Comparison of ENCODE assay signal across 1 cellular context in the genomic region with DNA sequence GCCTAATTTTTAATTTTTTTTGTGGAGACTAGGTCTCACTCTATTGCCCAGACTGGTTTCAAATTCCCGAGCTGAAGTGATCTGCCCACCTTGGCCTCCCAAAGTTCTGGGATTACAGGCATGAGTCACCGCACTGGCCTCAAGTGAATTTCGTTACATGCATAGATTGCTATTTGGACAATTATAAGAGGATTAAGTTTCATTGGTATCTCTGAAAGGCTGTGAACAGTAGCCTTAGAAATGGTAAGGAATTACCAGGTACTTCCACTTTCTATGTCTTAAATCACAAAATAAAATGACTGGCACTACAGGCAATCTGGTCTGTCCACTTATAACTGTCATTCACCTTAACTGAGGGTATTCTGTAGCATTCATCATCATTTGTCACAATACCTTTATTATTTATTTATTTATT.
TF ChIP-seq lines count a peak whose summit lies in the region.

No MANE protein-coding gene starts in this region.

TF ChIP-seq in HEK293, 187 proteins besides CTCF, POLR2A, EP300 and RAD21 (continued from another document and continues in another):
- no peak for TF ChIP-seq ZNF280D (tag by site-specific recombination; IDR thresholded peaks at IDR 0.05)
- TF ChIP-seq, protein P1, sequence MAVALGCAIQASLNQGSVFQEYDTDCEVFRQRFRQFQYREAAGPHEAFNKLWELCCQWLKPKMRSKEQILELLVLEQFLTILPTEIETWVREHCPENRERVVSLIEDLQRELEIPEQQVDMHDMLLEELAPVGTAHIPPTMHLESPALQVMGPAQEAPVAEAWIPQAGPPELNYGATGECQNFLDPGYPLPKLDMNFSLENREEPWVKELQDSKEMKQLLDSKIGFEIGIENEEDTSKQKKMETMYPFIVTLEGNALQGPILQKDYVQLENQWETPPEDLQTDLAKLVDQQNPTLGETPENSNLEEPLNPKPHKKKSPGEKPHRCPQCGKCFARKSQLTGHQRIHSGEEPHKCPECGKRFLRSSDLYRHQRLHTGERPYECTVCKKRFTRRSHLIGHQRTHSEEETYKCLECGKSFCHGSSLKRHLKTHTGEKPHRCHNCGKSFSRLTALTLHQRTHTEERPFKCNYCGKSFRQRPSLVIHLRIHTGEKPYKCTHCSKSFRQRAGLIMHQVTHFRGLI (tag by site-specific recombination; IDR thresholded peaks at IDR 0.05), result peak; percentile 42; the same call in 1 of the 2 replicates
- TF ChIP-seq ZXDB (tag by site-specific recombination; IDR thresholded peaks at IDR 0.05), result peak; percentile 86
- TF ChIP-seq REPIN1 (tag by site-specific recombination; IDR thresholded peaks at IDR 0.05; ENCODE audit: low read depth), result no peak
- peak; percentile 30; the same call in 1 of the 2 replicates for TF ChIP-seq ZNF518A (tag by site-specific recombination; conservative IDR thresholded peaks at IDR 0.05; ENCODE audit: low read depth)
- no peak for TF ChIP-seq ZNF138 (tag by site-specific recombination; IDR thresholded peaks at IDR 0.05; ENCODE audit: borderline replicate concordance)
- TF ChIP-seq, protein P2, sequence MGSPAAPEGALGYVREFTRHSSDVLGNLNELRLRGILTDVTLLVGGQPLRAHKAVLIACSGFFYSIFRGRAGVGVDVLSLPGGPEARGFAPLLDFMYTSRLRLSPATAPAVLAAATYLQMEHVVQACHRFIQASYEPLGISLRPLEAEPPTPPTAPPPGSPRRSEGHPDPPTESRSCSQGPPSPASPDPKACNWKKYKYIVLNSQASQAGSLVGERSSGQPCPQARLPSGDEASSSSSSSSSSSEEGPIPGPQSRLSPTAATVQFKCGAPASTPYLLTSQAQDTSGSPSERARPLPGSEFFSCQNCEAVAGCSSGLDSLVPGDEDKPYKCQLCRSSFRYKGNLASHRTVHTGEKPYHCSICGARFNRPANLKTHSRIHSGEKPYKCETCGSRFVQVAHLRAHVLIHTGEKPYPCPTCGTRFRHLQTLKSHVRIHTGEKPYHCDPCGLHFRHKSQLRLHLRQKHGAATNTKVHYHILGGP (tag by site-specific recombination; IDR thresholded peaks at IDR 0.05), result no peak; the same call in 1 of the 2 replicates
- TF ChIP-seq ZNF398 (tag by site-specific recombination; IDR thresholded peaks at IDR 0.05), result peak; percentile 65
- no peak for TF ChIP-seq HOXA7 (CRISPR knock-in tag; IDR thresholded peaks at IDR 0.05; ENCODE audit: borderline replicate concordance)
- TF ChIP-seq MZF1 (tag by site-specific recombination; IDR thresholded peaks at IDR 0.05; ENCODE audit: borderline replicate concordance), result peak; percentile 12; the same call in 1 of the 2 replicates
- 0 out of 2 replicates have a peak, but pooled peaks have one; percentile 17 for TF ChIP-seq SP2 (tag by site-specific recombination; IDR thresholded peaks at IDR 0.05)
- TF ChIP-seq KLF16 (tag by site-specific recombination; IDR thresholded peaks at IDR 0.05), result 0 out of 2 replicates have a peak, but pooled peaks have one; percentile 13
- TF ChIP-seq ZNF639 (tag by site-specific recombination; IDR thresholded peaks at IDR 0.05), result peak; percentile 83; the same call in 1 of the 2 replicates
- no peak for TF ChIP-seq ZNF211 (tag by site-specific recombination; IDR thresholded peaks at IDR 0.05; ENCODE audit: low read depth)
- TF ChIP-seq ZBTB7A (tag by site-specific recombination; IDR thresholded peaks at IDR 0.05; ENCODE audit: low read depth), result no peak
- no peak for TF ChIP-seq ZNF704 (tag by site-specific recombination; IDR thresholded peaks at IDR 0.05)
- no peak for TF ChIP-seq ZNF404 (tag by site-specific recombination; IDR thresholded peaks at IDR 0.05)
- TF ChIP-seq, protein P3, sequence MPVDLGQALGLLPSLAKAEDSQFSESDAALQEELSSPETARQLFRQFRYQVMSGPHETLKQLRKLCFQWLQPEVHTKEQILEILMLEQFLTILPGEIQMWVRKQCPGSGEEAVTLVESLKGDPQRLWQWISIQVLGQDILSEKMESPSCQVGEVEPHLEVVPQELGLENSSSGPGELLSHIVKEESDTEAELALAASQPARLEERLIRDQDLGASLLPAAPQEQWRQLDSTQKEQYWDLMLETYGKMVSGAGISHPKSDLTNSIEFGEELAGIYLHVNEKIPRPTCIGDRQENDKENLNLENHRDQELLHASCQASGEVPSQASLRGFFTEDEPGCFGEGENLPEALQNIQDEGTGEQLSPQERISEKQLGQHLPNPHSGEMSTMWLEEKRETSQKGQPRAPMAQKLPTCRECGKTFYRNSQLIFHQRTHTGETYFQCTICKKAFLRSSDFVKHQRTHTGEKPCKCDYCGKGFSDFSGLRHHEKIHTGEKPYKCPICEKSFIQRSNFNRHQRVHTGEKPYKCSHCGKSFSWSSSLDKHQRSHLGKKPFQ (tag by site-specific recombination; IDR thresholded peaks at IDR 0.05), result no peak
- TF ChIP-seq HOXD13 (CRISPR knock-in tag; IDR thresholded peaks at IDR 0.05; ENCODE audit: borderline replicate concordance), result no peak
- TF ChIP-seq ZNF529 (tag by site-specific recombination; IDR thresholded peaks at IDR 0.05; ENCODE audit: insufficient replicate concordance), result no peak
- peak; percentile 88 for TF ChIP-seq ZBTB17 (tag by site-specific recombination; IDR thresholded peaks at IDR 0.05)
- no peak for TF ChIP-seq ZNF624 (tag by site-specific recombination; IDR thresholded peaks at IDR 0.05)
- peak; percentile 96 for TF ChIP-seq BCL11A (tag by site-specific recombination; IDR thresholded peaks at IDR 0.05; ENCODE audit: low read depth)
- no peak for TF ChIP-seq ZNF341 (tag by site-specific recombination; IDR thresholded peaks at IDR 0.05; ENCODE audit: low read depth)
- no peak for TF ChIP-seq ZNF37A (tag by site-specific recombination; IDR thresholded peaks at IDR 0.05)
- no peak for TF ChIP-seq HOXC10 (CRISPR knock-in tag; IDR thresholded peaks at IDR 0.05)
- peak; percentile 93 for TF ChIP-seq OSR2 (tag by site-specific recombination; IDR thresholded peaks at IDR 0.05)
- no peak for TF ChIP-seq ZNF174 (tag by site-specific recombination; IDR thresholded peaks at IDR 0.05)
- no peak for TF ChIP-seq ZNF280C (tag by site-specific recombination; IDR thresholded peaks at IDR 0.05)
- no peak for TF ChIP-seq ZNF157 (tag by site-specific recombination; IDR thresholded peaks at IDR 0.05)
- TF ChIP-seq ZEB2 (tag by site-specific recombination; IDR thresholded peaks at IDR 0.05), result peak; percentile 95
- 0 out of 2 replicates have a peak, but pooled peaks have one; percentile 48 for TF ChIP-seq ZNF10 (tag by site-specific recombination; IDR thresholded peaks at IDR 0.05)
- TF ChIP-seq, protein P4, sequence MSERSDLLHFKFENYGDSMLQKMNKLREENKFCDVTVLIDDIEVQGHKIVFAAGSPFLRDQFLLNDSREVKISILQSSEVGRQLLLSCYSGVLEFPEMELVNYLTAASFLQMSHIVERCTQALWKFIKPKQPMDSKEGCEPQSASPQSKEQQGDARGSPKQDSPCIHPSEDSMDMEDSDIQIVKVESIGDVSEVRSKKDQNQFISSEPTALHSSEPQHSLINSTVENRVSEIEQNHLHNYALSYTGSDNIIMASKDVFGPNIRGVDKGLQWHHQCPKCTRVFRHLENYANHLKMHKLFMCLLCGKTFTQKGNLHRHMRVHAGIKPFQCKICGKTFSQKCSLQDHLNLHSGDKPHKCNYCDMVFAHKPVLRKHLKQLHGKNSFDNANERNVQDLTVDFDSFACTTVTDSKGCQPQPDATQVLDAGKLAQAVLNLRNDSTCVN (tag by site-specific recombination; optimal IDR thresholded peaks at IDR 0.05), result no peak
- TF ChIP-seq ZNF843 (tag by site-specific recombination; IDR thresholded peaks at IDR 0.05), result peak; percentile 87
